In genomic region chr3:160477750-160478149, GRCh38 we compare ENCODE assay signal across 12 cellular contexts. TPM values are rescaled to one million over a fixed set of nuclear protein-coding genes. Genes with fewer than 3 reads are reported as not detected.
"Had no signal": no experiment of that assay in that cellular context is flagged by ENCODE, and none has a peak within 500 bp of the region (broad histone marks: within the 10 kb centered on the region; RNA-seq: fewer than 3 reads in every experiment).

No MANE protein-coding gene starts in this region.

- DNase-seq: activated CD4-positive, alpha-beta T cell treated with anti-CD3 and anti-CD28 coated beads for 4 hours; activated CD8-positive, alpha-beta memory T cell treated with anti-CD3 and anti-CD28 coated beads, Interleukin-2, amount 50 U/mL, for 48 hours; activated CD8-positive, alpha-beta T cell treated with anti-CD3 and anti-CD28 coated beads for 36 hours; activated naive CD8-positive, alpha-beta T cell treated with anti-CD3 and anti-CD28 coated beads, Interleukin-2, amount 10 ng/mL, durations not matched to agents 7 days and 5 days; dermis blood vessel endothelial cell; kidney glomerular epithelial cell; pancreas; stimulated activated CD4-positive, alpha-beta T cell treated with anti-CD3 and anti-CD28 coated beads, Interleukin-15, amount 100 ng/mL, for 24 hours; T1000; tibial artery had no signal

- H3K4me3 ChIP-seq: ascending aorta, hepatocyte, pancreas, tibial artery had no signal

- ATAC-seq: activated CD8-positive, alpha-beta T cell treated with anti-CD3 and anti-CD28 coated beads for 36 hours; pancreas had no signal

RNA-seq across cellular contexts. Expression of gene TRIM59, which starts 28.2 kb away (rescaled TPM):
- total RNA-seq: ascending aorta had no signal
